In genomic region chr1:153921080-153921802, GRCh38 we compare ENCODE assay signal across 9 cellular contexts. TPM values are rescaled to one million over a fixed set of nuclear protein-coding genes. Genes with fewer than 3 reads are reported as not detected.
DNase-seq lines count a peak whose midpoint lies in the region; ATAC-seq, FAIRE-seq and TF ChIP-seq lines count a peak whose summit lies in the region.
"Had no signal": no experiment of that assay in that cellular context is flagged by ENCODE, and none has a peak within 500 bp of the region (broad histone marks: within the 10 kb centered on the region; RNA-seq: fewer than 3 reads in every experiment).

No MANE protein-coding gene starts in this region.

- H3K36me3 ChIP-seq in heart right ventricle (peaks cover 0 to 32% (median 0%) of the 10 kb centered on the region in 9 donors), breast epithelium (no peaks in the 10 kb centered on the region), aorta (ENCODE audit: control insufficient read depth in 1 of 2, insufficient read depth in 2 of 2, low read length in 1 of 2) (no peaks in the 10 kb centered on the region)

- H3K4me3 Mint-ChIP-seq in mesothelial cell of epicardium, result peak overlapping the region; percentile 94

- FAIRE-seq in RCC 7860 (lab: Jason Lieb, UNC), result no peak
- FAIRE-seq: islet of Langerhans had no signal

- H3K4me1 Mint-ChIP-seq in mesothelial cell of epicardium, result peaks cover 44% of the 10 kb centered on the region

- TF ChIP-seq CTCF in heart right ventricle (IDR thresholded peaks at IDR 0.05) (no peak), breast epithelium (IDR thresholded peaks at IDR 0.05) (no peak), mesothelial cell of epicardium (IDR thresholded peaks at IDR 0.05; ENCODE audit: unreplicated experiment) (no peak)

- DNase-seq in heart right ventricle (no peak), left cardiac atrium (no peak), breast epithelium (ENCODE audit: low spot score in 2 of 2) (no peak), mesothelial cell of epicardium (ENCODE audit: low spot score in 2 of 2, unreplicated experiment in 2 of 2) (no peak), aorta (no peak), DMS53 (lab: John Stamatoyannopoulos, UW) (no peak), RCC 7860 (ENCODE audit: low spot score) (no peak)

- no peaks in the 10 kb centered on the region for H3K27me3 ChIP-seq in heart right ventricle
- H3K27me3 ChIP-seq in breast epithelium, result no peaks in the 10 kb centered on the region
- H3K27me3 ChIP-seq in aorta (ENCODE audit: control insufficient read depth in 1 of 2, insufficient read depth in 2 of 2, low read length in 1 of 2), result no peaks in the 10 kb centered on the region

- peaks cover 12 to 66% (median 44%) of the 10 kb centered on the region in 9 donors for H3K4me1 ChIP-seq in heart right ventricle
- peaks cover 0 to 22% of the 10 kb centered on the region in 2 donors for H3K4me1 ChIP-seq in breast epithelium
- H3K4me1 ChIP-seq in aorta (ENCODE audit: control insufficient read depth in 1 of 2, insufficient read depth in 2 of 2, low read length in 2 of 2), result peaks cover 0 to 4% of the 10 kb centered on the region in 2 donors

- 27 to 29% methylated on average over 3 of the region's 3 CpGs for WGBS in heart right ventricle, 2 donors
- WGBS in aorta, 2 donors, result 6 to 10% methylated on average over 3 of the region's 3 CpGs

- ATAC-seq in heart right ventricle (no peak), left cardiac atrium (no peak), aorta (ENCODE audit: low FRiP score) (no peak), HG03432 (IDR thresholded peaks at IDR 0.05; ENCODE audit: unreplicated experiment) (no peak)

- H3K27ac Mint-ChIP-seq in mesothelial cell of epicardium, result peak overlapping the region; percentile 93

- H3K27me3 Mint-ChIP-seq in mesothelial cell of epicardium (ENCODE audit: low read depth), result no peaks in the 10 kb centered on the region

- no peaks in the 10 kb centered on the region for H3K9me3 Mint-ChIP-seq in mesothelial cell of epicardium

- H3K27ac ChIP-seq in heart right ventricle (peak overlapping the region in 8 of 10 donors; percentile 31 to 94 (median 92)), breast epithelium (peak overlapping the region; percentile 81 to 93), aorta (ENCODE audit: low read depth in 1 of 2, low read length in 2 of 2) (no peak overlapping the region)

- TF ChIP-seq POLR2A in breast epithelium (IDR thresholded peaks at IDR 0.05), result no peak

- no peaks in the 10 kb centered on the region for H3K9me3 ChIP-seq in heart right ventricle
- H3K9me3 ChIP-seq in breast epithelium, result no peaks in the 10 kb centered on the region
- no peaks in the 10 kb centered on the region for H3K9me3 ChIP-seq in aorta (ENCODE audit: control insufficient read depth, low read length)

- peak overlapping the region; percentile 62 to 93 (median 72) for H3K4me3 ChIP-seq in heart right ventricle
- peak overlapping the region; percentile 66 to 91 (median 74) for H3K4me3 ChIP-seq in breast epithelium
- H3K4me3 ChIP-seq in aorta (ENCODE audit: low read length in 2 of 2), result peak overlapping the region; percentile 2 to 82

- intact Hi-C loops in heart right ventricle (cut with DNase I) (loop anchor here in 4 of 10 donors (5.0 kb wide), 4 partner anchors 39 to 124 kb away; no protein-coding TSS in a partner anchor), left cardiac atrium (cut with DNase I) (no loop called here), breast epithelium (cut with DNase I; ENCODE audit: low total_unique reads) (no loop called here), aorta (cut with DNase I) (loop anchor here in 1 of 2 donors (10.0 kb wide), 1 partner anchor 64 kb away; the partner anchor contains the start of gene RAB13)

- H3K36me3 Mint-ChIP-seq in mesothelial cell of epicardium, result no peaks in the 10 kb centered on the region

RNA-seq across cellular contexts. Expression of gene GATAD2B, which starts 1.5 kb away (rescaled TPM):
- total RNA-seq in heart right ventricle, result 10 to 100 TPM; 32.9 to 52.6 (median 42.7) TPM
- polyA plus RNA-seq in heart right ventricle, result 1 to 10 TPM; 3.9 to 7.0 TPM
- total RNA-seq in left cardiac atrium, result 10 to 100 TPM; 29.0 to 39.5 TPM
- 10 to 100 TPM; 18.7 to 21.2 (median 20.0) TPM for total RNA-seq in breast epithelium
- total RNA-seq in mesothelial cell of epicardium, result 77.2 to 83.3 TPM (median 77.3 TPM) in 3 replicates
- 10 to 100 TPM; 52.3 to 67.8 TPM for total RNA-seq in aorta
- polyA plus RNA-seq in aorta, result 1 to 10 TPM; 6.4 to 7.8 TPM

RNA-seq across cellular contexts. Expression of gene DENND4B, which starts 25.3 kb away (rescaled TPM):
- total RNA-seq in heart right ventricle (10 to 100 TPM; 29.4 to 60.4 (median 39.0) TPM), left cardiac atrium (10 to 100 TPM; 41.5 to 49.5 TPM), breast epithelium (10 to 100 TPM; 33.4 to 34.1 (median 33.8) TPM), mesothelial cell of epicardium (57.3 to 63.1 TPM (median 58.0 TPM) in 3 replicates), aorta (10 to 100 TPM; 45.7 to 94.7 TPM)
- polyA plus RNA-seq in heart right ventricle (10 to 100 TPM; 23.7 to 68.2 TPM), aorta (10 to 100 TPM in 1 of 2 donors, 1 to 10 TPM in 1; 6.6 to 34.6 TPM)

RNA-seq across cellular contexts. Expression of gene CRTC2, which starts 37.2 kb away (rescaled TPM):
- total RNA-seq in heart right ventricle (10 to 100 TPM; 14.6 to 25.6 (median 18.0) TPM), left cardiac atrium (10 to 100 TPM; 17.3 to 19.6 TPM), breast epithelium (10 to 100 TPM; 16.2 to 19.7 (median 19.0) TPM), mesothelial cell of epicardium (45.5 to 47.1 TPM (median 45.9 TPM) in 3 replicates), aorta (10 to 100 TPM; 31.2 to 49.7 TPM)
- polyA plus RNA-seq in heart right ventricle (10 to 100 TPM; 19.2 to 50.5 TPM), aorta (10 to 100 TPM; 14.4 to 71.0 TPM)

RNA-seq across cellular contexts. Expression of gene SLC39A1, which starts 42.1 kb away (rescaled TPM):
- total RNA-seq in heart right ventricle, result 10 to 100 TPM; 27.6 to 63.0 (median 34.3) TPM
- polyA plus RNA-seq in heart right ventricle, result 100 to 1,000 TPM in 1 of 2 donors, 10 to 100 TPM in 1; 24.6 to 102 TPM
- total RNA-seq in left cardiac atrium, result 10 to 100 TPM; 63.2 to 77.6 TPM
- total RNA-seq in breast epithelium, result 100 to 1,000 TPM; 102 to 119 (median 111) TPM
- total RNA-seq in mesothelial cell of epicardium, result 73.3 to 76.3 TPM (median 73.9 TPM) in 3 replicates
- total RNA-seq in aorta, result 10 to 100 TPM; 88.9 to 91.1 TPM
- 10 to 100 TPM; 54.5 to 96.7 TPM for polyA plus RNA-seq in aorta

RNA-seq across cellular contexts. Expression of gene CREB3L4, which starts 46.5 kb away (rescaled TPM):
- total RNA-seq in heart right ventricle (1 to 10 TPM; 2.9 to 8.5 (median 4.1) TPM), left cardiac atrium (1 to 10 TPM; 3.4 to 5.7 TPM), breast epithelium (10 to 100 TPM; 10.6 to 80.5 (median 65.2) TPM), mesothelial cell of epicardium (29.9 to 33.1 TPM (median 31.1 TPM) in 3 replicates), aorta (1 to 10 TPM; 5.0 to 8.9 TPM)
- polyA plus RNA-seq in heart right ventricle (1 to 10 TPM; 5.6 to 7.6 TPM), aorta (10 to 100 TPM in 1 of 2 donors, 1 to 10 TPM in 1; 1.4 to 10.7 TPM)

Comparison
In these comparisons a context has a peak if more than half of its experiments do, and no peak if none do; other contexts are left out.
1. H3K27ac ChIP-seq: peak in heart right ventricle (8 of 10) and breast epithelium (2 of 2); none in aorta (0 of 2).
2. Peak in every context shown above with its lines, with median percentiles within 50 percentile points of each other: H3K4me3 ChIP-seq.